Comparison of ENCODE assay signal across 10 cellular contexts in genomic region chr14:91144425-91145145, GRCh38. TPM values are rescaled to one million over a fixed set of nuclear protein-coding genes. Genes with fewer than 3 reads are reported as not detected.
DNase-seq lines count a peak whose midpoint lies in the region; ATAC-seq, FAIRE-seq and TF ChIP-seq lines count a peak whose summit lies in the region.
"Had no signal": no experiment of that assay in that cellular context is flagged by ENCODE, and none has a peak within 500 bp of the region (broad histone marks: within the 10 kb centered on the region; RNA-seq: fewer than 3 reads in every experiment).

No MANE protein-coding gene starts in this region.

- no peaks in the 10 kb centered on the region for H3K9me3 ChIP-seq in tibial artery

- no peak overlapping the region for H3K4me3 Mint-ChIP-seq in activated T-cell treated with anti-CD3 and anti-CD28 coated beads, Interleukin-2, amount 50 U/mL, for 24 hours
- no peak overlapping the region for H3K4me3 Mint-ChIP-seq in activated T-cell treated with anti-CD3 and anti-CD28 coated beads, Interleukin-2, amount 50 U/mL, for 4 hours

- no peak for DNase-seq in activated T-cell treated with anti-CD3 and anti-CD28 coated beads, Interleukin-2, amount 50 U/mL, for 24 hours
- DNase-seq in activated T-cell treated with anti-CD3 and anti-CD28 coated beads, Interleukin-2, amount 50 U/mL, for 4 hours: no peak
- DNase-seq in bronchial epithelial cell (ENCODE audit: low read depth) (peak; percentile 35), kidney tubule cell (ENCODE audit: low spot score) (peak; percentile 73), tibial artery (no peak), foreskin keratinocyte (no peak), iPS-NIHi7 (ENCODE audit: extremely low spot score) (no peak)

- no peaks in the 10 kb centered on the region for H3K27me3 Mint-ChIP-seq in activated T-cell treated with anti-CD3 and anti-CD28 coated beads, Interleukin-2, amount 50 U/mL, for 24 hours
- H3K27me3 Mint-ChIP-seq in activated T-cell treated with anti-CD3 and anti-CD28 coated beads, Interleukin-2, amount 50 U/mL, for 4 hours (ENCODE audit: low read depth): no peaks in the 10 kb centered on the region

- H3K27ac ChIP-seq in tibial artery: peak overlapping the region; percentile 51 to 72
- H3K27ac ChIP-seq in foreskin keratinocyte: no peak overlapping the region

- H3K4me3 ChIP-seq in bronchial epithelial cell (ENCODE audit: low read depth, low read length): no peak overlapping the region
- no peak overlapping the region for H3K4me3 ChIP-seq in tibial artery
- H3K4me3 ChIP-seq: K562 had no signal

- H3K9me3 Mint-ChIP-seq in activated T-cell treated with anti-CD3 and anti-CD28 coated beads, Interleukin-2, amount 50 U/mL, for 24 hours: no peaks in the 10 kb centered on the region
- no peaks in the 10 kb centered on the region for H3K9me3 Mint-ChIP-seq in activated T-cell treated with anti-CD3 and anti-CD28 coated beads, Interleukin-2, amount 50 U/mL, for 4 hours

- H3K27me3 ChIP-seq in bronchial epithelial cell (ENCODE audit: control insufficient read depth, insufficient read depth, low read length) (no peaks in the 10 kb centered on the region), tibial artery (no peaks in the 10 kb centered on the region), foreskin keratinocyte (no peaks in the 10 kb centered on the region)

- FAIRE-seq in bronchial epithelial cell (lab: Jason Lieb, UNC): no peak
- FAIRE-seq: GM18507, K562 had no signal

- intact Hi-C loops in tibial artery (cut with DNase I; ENCODE audit: low total_unique reads): loop anchor here (10.0 kb wide), 1 partner anchor 80 kb away; the partner anchor contains the start of gene RPS6KA5

- peak overlapping the region; percentile 16 for H3K27ac Mint-ChIP-seq in activated T-cell treated with anti-CD3 and anti-CD28 coated beads, Interleukin-2, amount 50 U/mL, for 24 hours

- ATAC-seq in activated T-cell treated with anti-CD3 and anti-CD28 coated beads, Interleukin-2, amount 50 U/mL, for 4 hours: no peak
- ATAC-seq in foreskin keratinocyte: no peak
- ATAC-seq in HG03045 (IDR thresholded peaks at IDR 0.05; ENCODE audit: unreplicated experiment): no peak
- ATAC-seq: K562 had no signal

- TF ChIP-seq CTCF in bronchial epithelial cell (IDR thresholded peaks at IDR 0.05; ENCODE audit: insufficient read depth, low read length, severe bottlenecking) (no peak), tibial artery (IDR thresholded peaks at IDR 0.05) (no peak), foreskin keratinocyte (conservative IDR thresholded peaks at IDR 0.05) (no peak)

- H3K4me1 ChIP-seq in tibial artery: peaks cover 0 to 32% (median 25%) of the 10 kb centered on the region in 4 donors
- H3K4me1 ChIP-seq in foreskin keratinocyte: peaks cover 4% of the 10 kb centered on the region

- no peaks in the 10 kb centered on the region for H3K36me3 ChIP-seq in bronchial epithelial cell (ENCODE audit: control insufficient read depth, insufficient read depth, low read length)
- H3K36me3 ChIP-seq in tibial artery: peaks cover 0 to 3% (median 0%) of the 10 kb centered on the region in 3 donors

- peaks cover 41% of the 10 kb centered on the region for H3K4me1 Mint-ChIP-seq in activated T-cell treated with anti-CD3 and anti-CD28 coated beads, Interleukin-2, amount 50 U/mL, for 24 hours (ENCODE audit: low read depth)
- H3K4me1 Mint-ChIP-seq in activated T-cell treated with anti-CD3 and anti-CD28 coated beads, Interleukin-2, amount 50 U/mL, for 4 hours (ENCODE audit: low read depth): peaks cover 42% of the 10 kb centered on the region

- peaks cover 70% of the 10 kb centered on the region for H3K36me3 Mint-ChIP-seq in activated T-cell treated with anti-CD3 and anti-CD28 coated beads, Interleukin-2, amount 50 U/mL, for 24 hours (ENCODE audit: low read depth)
- peaks cover 16% of the 10 kb centered on the region for H3K36me3 Mint-ChIP-seq in activated T-cell treated with anti-CD3 and anti-CD28 coated beads, Interleukin-2, amount 50 U/mL, for 4 hours (ENCODE audit: insufficient read depth)

RNA-seq across cellular contexts. Expression of gene DGLUCY, which starts 30.7 kb away (rescaled TPM):
- 10 to 100 TPM; 25.1 to 29.0 (median 26.7) TPM for total RNA-seq in activated T-cell treated with anti-CD3 and anti-CD28 coated beads, Interleukin-2, amount 50 U/mL, for 4 hours
- 7.0 and 8.4 TPM in 2 replicates for total RNA-seq in bronchial epithelial cell
- total RNA-seq in foreskin keratinocyte: 29.8 and 33.2 TPM in 2 replicates
- polyA plus RNA-seq in foreskin keratinocyte: 18.2 and 18.8 TPM in 2 replicates

Comparison
In these comparisons a context has a peak if more than half of its experiments do, and no peak if none do; other contexts are left out.
1. DNase-seq: peak in bronchial epithelial cell (single experiment) and kidney tubule cell (single experiment); none in activated T-cell treated with anti-CD3 and anti-CD28 coated beads, Interleukin-2, amount 50 U/mL, for 24 hours (single experiment), activated T-cell treated with anti-CD3 and anti-CD28 coated beads, Interleukin-2, amount 50 U/mL, for 4 hours (single experiment), tibial artery (0 of 2), foreskin keratinocyte (0 of 2) and iPS-NIHi7 (single experiment).